Comparison of ENCODE assay signal across 28 cellular contexts in genomic region chr18:1760901-1761300, GRCh38.
A peak's percentile ranks its signal among the peaks of the same experiment; 100 is the strongest.
DNase-seq lines count a peak whose midpoint lies in the region; ATAC-seq, FAIRE-seq and TF ChIP-seq lines count a peak whose summit lies in the region.
"Had no signal": no experiment of that assay in that cellular context is flagged by ENCODE, and none has a peak within 500 bp of the region (broad histone marks: within the 10 kb centered on the region; RNA-seq: fewer than 3 reads in every experiment).

No MANE protein-coding gene starts in this region.

- TF ChIP-seq CTCF in epithelial cell of esophagus (IDR thresholded peaks at IDR 0.05; ENCODE audit: insufficient read depth, low read depth, low read length, missing control alignments) (no peak), lower lobe of right lung (IDR thresholded peaks at IDR 0.05) (no peak)

- no peak for ATAC-seq in lower lobe of right lung
- ATAC-seq in GM18868 (IDR thresholded peaks at IDR 0.05; ENCODE audit: unreplicated experiment), result no peak
- ATAC-seq: GM12878 had no signal

- no peak overlapping the region for H3K27ac ChIP-seq in lower lobe of right lung
- H3K27ac ChIP-seq: BLaER1 treated with 17β-estradiol and CSF1 and Interleukin-3, amounts not matched to agents 10 nM and 100 nM; HL-60 had no signal

- DNase-seq in ELR (ENCODE audit: low read depth) (peak; percentile 8), HTR-8/SVneo (ENCODE audit: insufficient read length, low spot score) (peak; percentile 3), RKO (ENCODE audit: low spot score) (peak; percentile 2), epithelial cell of esophagus (ENCODE audit: low read depth) (peak; percentile 32), cardiac septum (ENCODE audit: low spot score) (no peak), lower lobe of right lung (no peak)
- DNase-seq: 8988T; Caco-2; CD4-positive, alpha-beta memory T cell; DMS 273 treated with DMSO at 0.1 percent for 48 hours; DMS79 treated with DMSO at 0.1 percent for 48 hours; GOT3; HCEC 1CT; NCI-H1105; NCI-H146; NCI-H2029; NCI-H2171; NCI-H345; NCI-H524; NCI-H82; OCI-M1; RPMI8226; SIG-M5; SK-N-SH had no signal

- no peaks in the 10 kb centered on the region for H3K4me1 ChIP-seq in lower lobe of right lung
- H3K4me1 ChIP-seq: Caco-2 had no signal

- H3K36me3 ChIP-seq in lower lobe of right lung, result no peaks in the 10 kb centered on the region
- H3K36me3 ChIP-seq: BLaER1 treated with 17β-estradiol and CSF1 and Interleukin-3, amounts not matched to agents 10 nM and 100 nM had no signal

- H3K9me3 ChIP-seq in lower lobe of right lung, result no peaks in the 10 kb centered on the region
- H3K9me3 ChIP-seq: Caco-2, SK-N-SH had no signal

- no peaks in the 10 kb centered on the region for H3K27me3 ChIP-seq in lower lobe of right lung (ENCODE audit: low read depth)
- H3K27me3 ChIP-seq: BLaER1 treated with 17β-estradiol and CSF1 and Interleukin-3, amounts not matched to agents 10 nM and 100 nM had no signal

- intact Hi-C loops in cardiac septum (cut with DNase I), result no loop called here
- intact Hi-C loops in lower lobe of right lung (cut with DNase I), result no loop called here

- FAIRE-seq in HTR-8/SVneo (lab: Jason Lieb, UNC), result no peak
- FAIRE-seq: GM12878 had no signal

- H3K4me3 ChIP-seq in epithelial cell of esophagus (ENCODE audit: low read length) (no peak overlapping the region), lower lobe of right lung (no peak overlapping the region)
- H3K4me3 ChIP-seq: BLaER1 treated with 17β-estradiol and CSF1 and Interleukin-3, amounts not matched to agents 10 nM and 100 nM; GM12878 had no signal

Comparison
In these comparisons a context has a peak if more than half of its experiments do, and no peak if none do; other contexts are left out.
1. DNase-seq: peak in ELR (single experiment), HTR-8/SVneo (single experiment), RKO (single experiment) and epithelial cell of esophagus (single experiment); none in cardiac septum (single experiment) and lower lobe of right lung (single experiment).